In genomic region chr2:26011990-26012856, GRCh38 we compare ENCODE assay signal across 9 cellular contexts.
A peak's percentile ranks its signal among the peaks of the same experiment; 100 is the strongest.
DNase-seq lines count a peak whose midpoint lies in the region; ATAC-seq, FAIRE-seq and TF ChIP-seq lines count a peak whose summit lies in the region.
"Had no signal": no experiment of that assay in that cellular context is flagged by ENCODE, and none has a peak within 500 bp of the region (broad histone marks: within the 10 kb centered on the region; RNA-seq: fewer than 3 reads in every experiment).

No MANE protein-coding gene starts in this region.

- peak; percentile 89 for DNase-seq in SIG-M5 treated with dmso at 0.1 percent for 504 hours (lab: John Stamatoyannopoulos, UW; ENCODE audit: unreplicated experiment)
- DNase-seq in SIG-M5 (lab: John Stamatoyannopoulos, UW), result no peak
- DNase-seq in iris pigment epithelial cell (ENCODE audit: low read depth), result peak; percentile 60
- peak; percentile 54 for DNase-seq in urothelium cell line (ENCODE audit: low spot score)
- DNase-seq in stimulated activated naive CD4-positive, alpha-beta T cell (lab: John Stamatoyannopoulos, UW), result no peak
- no peak for DNase-seq in effector memory CD8-positive, alpha-beta T cell
- DNase-seq: NCI-H2171 had no signal

- H3K4me3 Mint-ChIP-seq in effector memory CD8-positive, alpha-beta T cell, result no peak overlapping the region

- no peaks in the 10 kb centered on the region for H3K36me3 Mint-ChIP-seq in effector memory CD8-positive, alpha-beta T cell (ENCODE audit: insufficient read depth)

- FAIRE-seq in urothelium cell line (lab: Jason Lieb, UNC), result no peak

- H3K27ac ChIP-seq in VCaP, result peak overlapping the region; percentile 62

- TF ChIP-seq CTCF in VCaP (conservative IDR thresholded peaks at IDR 0.05), result no peak

- H3K27ac Mint-ChIP-seq in effector memory CD8-positive, alpha-beta T cell, result no peak overlapping the region

- no peaks in the 10 kb centered on the region for H3K9me3 Mint-ChIP-seq in effector memory CD8-positive, alpha-beta T cell

- no peaks in the 10 kb centered on the region for H3K27me3 Mint-ChIP-seq in effector memory CD8-positive, alpha-beta T cell

- H3K4me1 Mint-ChIP-seq in effector memory CD8-positive, alpha-beta T cell (ENCODE audit: low read depth in 2 of 2), result no peaks in the 10 kb centered on the region

- no peak for ATAC-seq in GM18868 (IDR thresholded peaks at IDR 0.05; ENCODE audit: unreplicated experiment)
- no peak for ATAC-seq in effector memory CD8-positive, alpha-beta T cell (replicated peaks)

Comparison
In these comparisons a context has a peak if more than half of its experiments do, and no peak if none do; other contexts are left out.
1. DNase-seq: peak in SIG-M5 treated with dmso at 0.1 percent for 504 hours (single experiment), iris pigment epithelial cell (single experiment) and urothelium cell line (single experiment); none in SIG-M5 (single experiment), stimulated activated naive CD4-positive, alpha-beta T cell (0 of 6) and effector memory CD8-positive, alpha-beta T cell (0 of 3).